ENCODE assay signal across 1 cellular context in the genomic region with DNA sequence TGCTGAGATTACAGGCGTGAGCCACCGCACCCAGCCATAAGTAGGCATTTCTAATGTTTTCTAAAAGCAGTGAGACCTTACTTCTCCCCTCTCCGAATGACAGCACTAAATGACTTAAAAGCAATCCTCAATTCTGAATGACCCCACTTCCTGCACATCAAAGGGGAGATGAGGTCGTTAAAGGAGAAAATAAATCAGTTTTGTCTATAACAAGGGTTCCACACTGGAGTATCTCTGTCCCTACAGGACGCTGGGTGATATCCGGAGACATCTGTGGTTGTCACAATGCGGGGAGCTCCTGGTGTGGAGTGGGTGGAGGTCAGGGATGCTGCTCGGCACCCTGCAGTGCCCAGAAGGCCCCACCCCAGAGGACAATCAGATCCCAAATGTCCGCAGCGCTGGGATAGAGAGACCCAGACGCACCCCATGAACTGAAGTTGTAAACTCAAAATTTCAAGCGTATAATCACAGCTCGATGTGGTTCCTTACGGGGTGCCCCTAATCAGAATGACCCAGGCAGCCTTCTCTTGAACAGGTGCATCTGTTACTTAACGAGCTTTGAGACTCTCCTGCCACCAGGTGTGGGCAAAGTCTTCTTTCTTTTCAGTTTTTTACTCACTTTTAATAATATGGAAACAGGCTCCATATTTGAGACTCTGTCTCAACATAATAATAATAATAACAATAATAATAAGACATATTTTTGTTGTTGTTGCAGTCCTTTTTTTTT.
TF ChIP-seq lines count a peak whose summit lies in the region.

No MANE protein-coding gene starts in this region.

TF ChIP-seq in GM12878, 131 proteins besides CTCF, POLR2A, EP300 and RAD21:
- TF ChIP-seq SMARCA5 (IDR thresholded peaks at IDR 0.05) (no peak), TCF7 (IDR thresholded peaks at IDR 0.05; ENCODE audit: borderline replicate concordance) (peak; percentile 77)
